In genomic region chr1:206866062-206866461, GRCh38 we compare ENCODE assay signal across 1 cellular context.
TF ChIP-seq lines count a peak whose summit lies in the region.

No MANE protein-coding gene starts in this region.

TF ChIP-seq in SK-N-SH, 30 proteins besides CTCF, POLR2A, EP300 and RAD21:
- TF ChIP-seq RXRA (IDR thresholded peaks at IDR 0.05; ENCODE audit: borderline replicate concordance, low read depth) = no peak
- no peak for TF ChIP-seq JUND (IDR thresholded peaks at IDR 0.05)
- no peak for TF ChIP-seq SIN3A (IDR thresholded peaks at IDR 0.05; ENCODE audit: borderline replicate concordance, low read depth, low read length)
- TF ChIP-seq TEAD4 (IDR thresholded peaks at IDR 0.05; ENCODE audit: borderline replicate concordance, insufficient read depth) = no peak
- no peak for TF ChIP-seq EZH2phosphoT487 (IDR thresholded peaks at IDR 0.05; ENCODE audit: borderline replicate concordance, low read depth)
- no peak for TF ChIP-seq FOSL2 (IDR thresholded peaks at IDR 0.05; ENCODE audit: borderline replicate concordance, low read depth)
- no peak for TF ChIP-seq TAF1 (IDR thresholded peaks at IDR 0.05; ENCODE audit: borderline replicate concordance, low read depth, low read length)
- TF ChIP-seq NFIC (IDR thresholded peaks at IDR 0.05; ENCODE audit: borderline replicate concordance) = no peak
- TF ChIP-seq, protein P1, sequence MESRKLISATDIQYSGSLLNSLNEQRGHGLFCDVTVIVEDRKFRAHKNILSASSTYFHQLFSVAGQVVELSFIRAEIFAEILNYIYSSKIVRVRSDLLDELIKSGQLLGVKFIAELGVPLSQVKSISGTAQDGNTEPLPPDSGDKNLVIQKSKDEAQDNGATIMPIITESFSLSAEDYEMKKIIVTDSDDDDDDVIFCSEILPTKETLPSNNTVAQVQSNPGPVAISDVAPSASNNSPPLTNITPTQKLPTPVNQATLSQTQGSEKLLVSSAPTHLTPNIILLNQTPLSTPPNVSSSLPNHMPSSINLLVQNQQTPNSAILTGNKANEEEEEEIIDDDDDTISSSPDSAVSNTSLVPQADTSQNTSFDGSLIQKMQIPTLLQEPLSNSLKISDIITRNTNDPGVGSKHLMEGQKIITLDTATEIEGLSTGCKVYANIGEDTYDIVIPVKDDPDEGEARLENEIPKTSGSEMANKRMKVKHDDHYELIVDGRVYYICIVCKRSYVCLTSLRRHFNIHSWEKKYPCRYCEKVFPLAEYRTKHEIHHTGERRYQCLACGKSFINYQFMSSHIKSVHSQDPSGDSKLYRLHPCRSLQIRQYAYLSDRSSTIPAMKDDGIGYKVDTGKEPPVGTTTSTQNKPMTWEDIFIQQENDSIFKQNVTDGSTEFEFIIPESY (IDR thresholded peaks at IDR 0.05; ENCODE audit: borderline replicate concordance, low read depth) = no peak
- TF ChIP-seq FOXJ3 (CRISPR knock-in tag; IDR thresholded peaks at IDR 0.05) = no peak
- TF ChIP-seq, protein P2, sequence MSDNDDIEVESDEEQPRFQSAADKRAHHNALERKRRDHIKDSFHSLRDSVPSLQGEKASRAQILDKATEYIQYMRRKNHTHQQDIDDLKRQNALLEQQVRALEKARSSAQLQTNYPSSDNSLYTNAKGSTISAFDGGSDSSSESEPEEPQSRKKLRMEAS (IDR thresholded peaks at IDR 0.05; ENCODE audit: low read depth) = no peak
